In the genomic region with DNA sequence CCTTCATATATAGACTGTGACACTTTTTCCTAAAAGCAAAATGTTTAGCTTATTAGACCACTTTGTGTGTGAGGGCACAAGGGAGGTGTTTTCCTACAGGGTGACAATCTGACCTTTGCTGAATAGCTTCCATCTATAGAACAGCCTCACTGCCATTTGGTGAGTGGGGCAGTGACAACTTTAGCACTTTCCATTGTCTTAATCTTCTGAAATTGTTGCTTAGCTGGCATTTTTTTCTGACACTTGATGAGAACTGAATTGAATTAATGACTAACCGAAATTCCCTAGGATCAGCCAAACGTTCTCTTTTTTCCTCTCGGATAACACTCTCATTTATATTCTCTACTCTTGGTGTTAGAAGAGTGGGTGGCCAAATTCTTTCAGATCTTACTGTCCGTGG, we compare ENCODE assay signal across 29 cellular contexts. TPM values are rescaled to one million over a fixed set of nuclear protein-coding genes. Genes with fewer than 3 reads are reported as not detected.
DNase-seq lines count a peak whose midpoint lies in the region; ATAC-seq and TF ChIP-seq lines count a peak whose summit lies in the region.
"Had no signal": no experiment of that assay in that cellular context is flagged by ENCODE, and none has a peak within 500 bp of the region (broad histone marks: within the 10 kb centered on the region; RNA-seq: fewer than 3 reads in every experiment).

No MANE protein-coding gene starts in this region.

- H3K27ac Mint-ChIP-seq in stimulated activated naive CD8-positive, alpha-beta T cell treated with anti-CD3 and anti-CD28 coated beads, Interleukin-15, amount 100 ng/mL, for 72 hours, result peak overlapping the region in 1 of 2 donors; percentile 69
- H3K27ac Mint-ChIP-seq in nephron, result peak overlapping the region in 2 of 3 experiments; percentile 4 to 83
- no peak overlapping the region for H3K27ac Mint-ChIP-seq in activated T-cell treated with anti-CD3 and anti-CD28 coated beads, Interleukin-2, amount 50 U/mL, for 72 hours
- H3K27ac Mint-ChIP-seq: activated CD4-positive, alpha-beta memory T cell treated with anti-CD3 and anti-CD28 coated beads, Interleukin-2, amount 10 ng/mL, durations not matched to agents 7 days and 5 days; H9; mesothelial cell of epicardium had no signal

- TF ChIP-seq CTCF in nephron (IDR thresholded peaks at IDR 0.05; ENCODE audit: unreplicated experiment in 3 of 3), result no peak

- ATAC-seq in stimulated activated naive CD8-positive, alpha-beta T cell treated with anti-CD3 and anti-CD28 coated beads, Interleukin-15, Interleukin-2, amounts not matched to agents 100 U/mL and 50 U/mL, for 24 hours, result peak; percentile 77
- no peak for ATAC-seq in stimulated activated naive CD8-positive, alpha-beta T cell treated with anti-CD3 and anti-CD28 coated beads, Interleukin-15, amount 100 ng/mL, for 72 hours
- ATAC-seq in esophagus mucosa, result no peak
- ATAC-seq in activated T-cell treated with anti-CD3 and anti-CD28 coated beads, Interleukin-2, amount 50 U/mL, for 72 hours (replicated peaks in 1 of 2), result no peak
- ATAC-seq: foreskin keratinocyte, Right ventricle myocardium inferior, SK-N-SH treated with all-trans-retinoic acid at 6 μM for 48 hours had no signal

- peaks cover 17 to 20% of the 10 kb centered on the region in 2 donors for H3K9me3 Mint-ChIP-seq in stimulated activated naive CD8-positive, alpha-beta T cell treated with anti-CD3 and anti-CD28 coated beads, Interleukin-15, amount 100 ng/mL, for 72 hours
- no peaks in the 10 kb centered on the region for H3K9me3 Mint-ChIP-seq in nephron
- peaks cover 11% of the 10 kb centered on the region in 2 donors for H3K9me3 Mint-ChIP-seq in activated T-cell treated with anti-CD3 and anti-CD28 coated beads, Interleukin-2, amount 50 U/mL, for 72 hours
- H3K9me3 Mint-ChIP-seq: brain; CD8-positive, alpha-beta memory T cell; H9; mesothelial cell of epicardium had no signal

- no peaks in the 10 kb centered on the region for H3K27me3 Mint-ChIP-seq in stimulated activated naive CD8-positive, alpha-beta T cell treated with anti-CD3 and anti-CD28 coated beads, Interleukin-15, amount 100 ng/mL, for 72 hours
- H3K27me3 Mint-ChIP-seq in nephron (ENCODE audit: low read depth), result no peaks in the 10 kb centered on the region
- H3K27me3 Mint-ChIP-seq in activated T-cell treated with anti-CD3 and anti-CD28 coated beads, Interleukin-2, amount 50 U/mL, for 72 hours (ENCODE audit: low read depth), result no peaks in the 10 kb centered on the region
- H3K27me3 Mint-ChIP-seq: activated CD4-positive, alpha-beta memory T cell treated with anti-CD3 and anti-CD28 coated beads, Interleukin-2, amount 10 ng/mL, durations not matched to agents 7 days and 5 days; brain; CD8-positive, alpha-beta memory T cell had no signal

- H3K4me1 Mint-ChIP-seq in stimulated activated naive CD8-positive, alpha-beta T cell treated with anti-CD3 and anti-CD28 coated beads, Interleukin-15, amount 100 ng/mL, for 72 hours, result peaks cover 58% of the 10 kb centered on the region
- peaks cover 8% of the 10 kb centered on the region for H3K4me1 Mint-ChIP-seq in nephron
- peaks cover 51% of the 10 kb centered on the region for H3K4me1 Mint-ChIP-seq in activated T-cell treated with anti-CD3 and anti-CD28 coated beads, Interleukin-2, amount 50 U/mL, for 72 hours (ENCODE audit: low read depth)
- H3K4me1 Mint-ChIP-seq: mesothelial cell of epicardium had no signal

- DNase-seq in stimulated activated naive CD8-positive, alpha-beta T cell treated with anti-CD3 and anti-CD28 coated beads, Interleukin-15, Interleukin-2, amounts not matched to agents 100 U/mL and 50 U/mL, for 24 hours, result no peak
- no peak for DNase-seq in stimulated activated naive CD8-positive, alpha-beta T cell treated with anti-CD3 and anti-CD28 coated beads, Interleukin-15, amount 100 ng/mL, for 72 hours
- DNase-seq in astrocyte of the hippocampus (ENCODE audit: low read depth, low spot score) (peak; percentile 34), GOT3 (lab: John Stamatoyannopoulos, UW) (no peak)
- DNase-seq in activated T-cell treated with anti-CD3 and anti-CD28 coated beads, Interleukin-2, amount 50 U/mL, for 72 hours, result no peak
- DNase-seq: activated CD4-positive, alpha-beta memory T cell treated with anti-CD3 and anti-CD28 coated beads, Interleukin-2, amount 10 ng/mL, durations not matched to agents 7 days and 5 days; activated CD4-positive, CD25-positive, alpha-beta regulatory T cell treated with anti-CD3 and anti-CD28 coated beads, Interleukin-2, amount 50 U/mL, for 72 hours; activated effector memory CD4-positive, alpha-beta T cell treated with anti-CD3 and anti-CD28 coated beads, Interleukin-2, amount 50 U/mL, for 16 hours; BE2C; CD8-positive, alpha-beta memory T cell; cerebellar nuclear complex; dermis blood vessel endothelial cell; esophagus squamous epithelium; foreskin keratinocyte; H9; Kasumi-1; NCI-H1417 treated with DMSO at 0.1 percent for 48 hours; NCI-H2081 treated with DMSO at 0.1 percent for 48 hours; NCI-H226; PC-9; stimulated activated naive CD4-positive, alpha-beta T cell; T-helper 2 cell; testis had no signal

- peaks cover 20% of the 10 kb centered on the region for H3K36me3 Mint-ChIP-seq in nephron (ENCODE audit: low read depth)
- peaks cover 17 to 18% of the 10 kb centered on the region in 2 donors for H3K36me3 Mint-ChIP-seq in activated T-cell treated with anti-CD3 and anti-CD28 coated beads, Interleukin-2, amount 50 U/mL, for 72 hours (ENCODE audit: insufficient read depth in 2 of 2)
- H3K36me3 Mint-ChIP-seq: mesothelial cell of epicardium had no signal

- H3K4me3 Mint-ChIP-seq in stimulated activated naive CD8-positive, alpha-beta T cell treated with anti-CD3 and anti-CD28 coated beads, Interleukin-15, amount 100 ng/mL, for 72 hours, result peak overlapping the region in 1 of 2 donors; percentile 2
- H3K4me3 Mint-ChIP-seq in nephron, result no peak overlapping the region
- no peak overlapping the region for H3K4me3 Mint-ChIP-seq in activated T-cell treated with anti-CD3 and anti-CD28 coated beads, Interleukin-2, amount 50 U/mL, for 72 hours
- H3K4me3 Mint-ChIP-seq: activated CD4-positive, alpha-beta memory T cell treated with anti-CD3 and anti-CD28 coated beads, Interleukin-2, amount 10 ng/mL, durations not matched to agents 7 days and 5 days; H9; mesothelial cell of epicardium had no signal

RNA-seq across cellular contexts. Expression of a gene that starts 30.2 kb away (rescaled TPM):
- total RNA-seq in esophagus mucosa, result 22.3 TPM
- 10 to 100 TPM; 28.1 to 39.2 TPM for total RNA-seq in activated T-cell treated with anti-CD3 and anti-CD28 coated beads, Interleukin-2, amount 50 U/mL, for 72 hours
